In the genomic region with DNA sequence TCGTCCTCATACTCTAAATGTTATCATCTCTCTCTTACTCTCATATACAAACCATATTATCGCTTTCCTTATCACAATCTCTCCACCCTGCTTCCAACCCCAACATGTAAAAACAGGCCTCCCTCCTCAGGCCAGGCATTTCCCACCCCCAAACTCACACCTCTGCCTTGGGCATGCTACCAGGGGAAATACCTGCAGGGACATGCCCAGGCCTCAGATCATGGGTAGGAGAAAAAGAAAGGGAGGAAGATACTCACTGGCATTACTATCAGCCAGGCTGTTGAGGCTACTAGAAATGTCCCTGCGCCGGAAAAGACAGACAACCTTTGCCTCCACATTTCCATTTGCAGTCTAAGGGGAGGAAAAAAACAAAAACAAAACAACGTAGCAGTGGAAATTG, we compare ENCODE assay signal across 8 cellular contexts. TPM values are rescaled to one million over a fixed set of nuclear protein-coding genes. Genes with fewer than 3 reads are reported as not detected.
DNase-seq lines count a peak whose midpoint lies in the region; ATAC-seq and TF ChIP-seq lines count a peak whose summit lies in the region.

No MANE protein-coding gene starts in this region.

- no peaks in the 10 kb centered on the region for H3K27me3 Mint-ChIP-seq in central memory CD8-positive, alpha-beta T cell

- in situ Hi-C loops in KBM-7 (cut with MboI; ENCODE audit: low pct_unique_long_range_greater_than_20kb, low sequenced_read_pairs), result no loop called here

- ATAC-seq in central memory CD8-positive, alpha-beta T cell (replicated peaks; ENCODE audit: extremely low read depth, poor library complexity, severe bottlenecking), result no peak

- H3K36me3 Mint-ChIP-seq in central memory CD8-positive, alpha-beta T cell (ENCODE audit: insufficient read depth), result peaks cover 58% of the 10 kb centered on the region

- H3K27me3 ChIP-seq in AG04450 (ENCODE audit: control insufficient read depth, insufficient read depth, low read length) (no peaks in the 10 kb centered on the region), muscle layer of colon (ENCODE audit: control insufficient read depth in 1 of 2, insufficient read depth in 2 of 2, low read length in 2 of 2) (no peaks in the 10 kb centered on the region)

- H3K27ac ChIP-seq in AG04450 (ENCODE audit: low read depth, low read length) (no peak overlapping the region), muscle layer of colon (ENCODE audit: low read depth, low read length) (peak overlapping the region; percentile 64)

- H3K4me1 Mint-ChIP-seq in central memory CD8-positive, alpha-beta T cell, result peaks cover 56% of the 10 kb centered on the region

- H3K4me3 Mint-ChIP-seq in central memory CD8-positive, alpha-beta T cell, result peak overlapping the region; percentile 84

- H3K27ac Mint-ChIP-seq in central memory CD8-positive, alpha-beta T cell (ENCODE audit: low read depth), result peak overlapping the region; percentile 89

- H3K9ac ChIP-seq in muscle layer of colon (ENCODE audit: low read length), result peak overlapping the region; percentile 88

- no peaks in the 10 kb centered on the region for H3K9me3 Mint-ChIP-seq in central memory CD8-positive, alpha-beta T cell

- peaks cover 2% of the 10 kb centered on the region; the same call in 1 of the 2 replicates for H3K9me3 ChIP-seq in AG04450 (ENCODE audit: control insufficient read depth, insufficient read depth, low read length)
- H3K9me3 ChIP-seq in muscle layer of colon (ENCODE audit: low read length), result no peaks in the 10 kb centered on the region

- POLR2A ChIA-PET in AG04450 (lab: Yijun Ruan, JAX), result interaction anchor here (1.0 to 1.8 kb wide), 2 partner anchors 26 to 65 kb away, joined by 5 to 10 read pairs; a partner anchor contains a TSS

- peak overlapping the region; percentile 80 for H3K4me3 ChIP-seq in AG04450 (ENCODE audit: low read depth, low read length)
- H3K4me3 ChIP-seq in muscle layer of colon (ENCODE audit: low read depth in 1 of 2, low read length in 2 of 2), result peak overlapping the region; percentile 18 to 83

- peaks cover 31% of the 10 kb centered on the region for H3K4me1 ChIP-seq in muscle layer of colon (ENCODE audit: insufficient read depth, low read length)

- DNase-seq in AG04450 (ENCODE audit: low read depth, low spot score) (no peak), KBM-7 (peak; percentile 42), DMS79 (lab: John Stamatoyannopoulos, UW) (no peak), NCI-H2227 (lab: John Stamatoyannopoulos, UW; ENCODE audit: unreplicated experiment) (no peak), DMS153 (lab: John Stamatoyannopoulos, UW) (no peak), GM19240 (ENCODE audit: insufficient read length, low spot score) (no peak)
- no peak for DNase-seq in central memory CD8-positive, alpha-beta T cell (ENCODE audit: low spot score in 2 of 2)

- CTCF ChIA-PET in AG04450 (lab: Charles Lee), result interaction anchor here (1.2 to 2.1 kb wide), 4 partner anchors 8 to 205 kb away, joined by 4 to 10 read pairs (median 4); a partner anchor contains a TSS

- no peak for TF ChIP-seq CTCF in AG04450 (IDR thresholded peaks at IDR 0.05; ENCODE audit: low read depth, low read length)

- peaks cover 44% of the 10 kb centered on the region for H3K36me3 ChIP-seq in muscle layer of colon (ENCODE audit: insufficient read depth, low read length)

RNA-seq across cellular contexts. Expression of a gene that starts 1.8 kb away (rescaled TPM):
- polyA plus RNA-seq in AG04450 (2011; rRNA removed), result 22.9 and 36.7 TPM in 2 replicates
- 63.1 and 79.4 TPM in 2 replicates for polyA minus RNA-seq in AG04450 (2011; rRNA and poly(A)+ RNA removed)

RNA-seq across cellular contexts. Expression of a gene that starts 8.6 kb away (rescaled TPM):
- polyA plus RNA-seq in AG04450 (2011; rRNA removed), result 7.8 and 9.0 TPM in 2 replicates
- polyA minus RNA-seq in AG04450 (2011; rRNA and poly(A)+ RNA removed), result 6.3 and 6.4 TPM in 2 replicates

RNA-seq across cellular contexts. Expression of a gene that starts 12.7 kb away (rescaled TPM):
- 17.1 and 18.6 TPM in 2 replicates for polyA plus RNA-seq in AG04450 (2011; rRNA removed)
- polyA minus RNA-seq in AG04450 (2011; rRNA and poly(A)+ RNA removed), result 15.8 and 18.9 TPM in 2 replicates

RNA-seq across cellular contexts. Expression of a gene that starts 13.1 kb away (rescaled TPM):
- polyA plus RNA-seq in AG04450 (2011; rRNA removed), result 1.4 and 2.0 TPM in 2 replicates
- polyA minus RNA-seq in AG04450 (2011; rRNA and poly(A)+ RNA removed), result 0.61 and 3.0 TPM in 2 replicates

RNA-seq across cellular contexts. Expression of a gene that starts 21.9 kb away (rescaled TPM):
- polyA plus RNA-seq in AG04450 (2011; rRNA removed), result 14.5 and 20.2 TPM in 2 replicates
- 5.3 and 7.4 TPM in 2 replicates for polyA minus RNA-seq in AG04450 (2011; rRNA and poly(A)+ RNA removed)
